Comparison of ENCODE assay signal across 17 cellular contexts in the genomic region with DNA sequence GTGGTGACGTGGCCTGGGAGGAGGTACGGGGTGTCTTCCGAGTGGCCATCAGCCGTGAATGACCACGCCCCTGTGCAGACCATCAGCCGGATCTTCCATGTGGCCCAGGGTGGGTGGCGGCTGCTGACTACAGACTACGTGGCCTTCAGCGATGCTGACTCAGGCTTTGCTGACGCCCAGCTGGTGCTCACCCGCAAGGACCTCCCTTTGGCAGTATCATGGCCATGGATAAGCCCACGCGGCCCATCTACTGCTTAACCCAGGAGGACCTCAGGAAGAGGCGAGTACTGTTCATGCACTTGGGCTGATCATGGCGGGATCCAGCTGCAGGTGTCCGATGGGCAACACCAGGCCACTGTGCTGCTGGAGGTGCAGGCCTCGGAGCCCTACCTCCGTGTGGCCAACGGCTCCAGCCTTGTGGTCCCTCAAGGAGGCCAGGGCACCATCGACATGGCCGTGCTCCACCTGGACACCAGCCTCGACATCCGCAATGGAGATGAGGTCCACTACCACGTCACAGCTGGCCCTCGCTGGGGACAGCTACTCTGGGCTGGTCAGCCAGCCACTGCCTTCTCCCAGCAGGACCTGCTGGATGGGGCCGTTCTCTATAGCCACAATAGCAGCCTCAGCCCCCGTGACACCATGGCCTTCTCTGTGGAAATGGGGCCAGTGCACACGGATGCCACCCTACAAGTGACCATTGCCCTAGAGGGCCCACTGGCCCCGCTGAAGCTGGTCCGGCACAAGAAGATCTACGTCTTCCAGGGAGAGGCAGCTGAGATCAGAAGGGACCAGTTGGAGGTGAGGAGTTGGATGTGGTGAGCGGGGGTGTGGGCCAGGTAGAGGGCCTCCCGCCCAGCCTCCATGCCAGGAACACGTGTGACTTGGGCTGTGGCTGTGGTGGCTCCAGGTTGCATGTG.
"Had no signal": no experiment of that assay in that cellular context is flagged by ENCODE, and none has a peak within 500 bp of the region (broad histone marks: within the 10 kb centered on the region; RNA-seq: fewer than 3 reads in every experiment).

No MANE protein-coding gene starts in this region.

- FAIRE-seq: pancreas had no signal

- H3K9me3 Mint-ChIP-seq: activated CD4-positive, alpha-beta T cell treated with anti-CD3 and anti-CD28 coated beads, Interleukin-2, amount 10 ng/mL, durations not matched to agents 7 days and 5 days; activated T-helper 17 cell treated with anti-CD3 and anti-CD28 coated beads, Interleukin-2, amount 50 U/mL, for 72 hours; stimulated activated naive B cell treated with anti-CD40 and anti-IgM and Interleukin-4, amounts not matched to agents 10 μg/mL and 1 μg/mL and 100 μg/mL, for 72 hours had no signal

- H3K36me3 Mint-ChIP-seq: neural progenitor cell; stimulated activated naive B cell treated with anti-CD40 and anti-IgM and Interleukin-4, amounts not matched to agents 10 μg/mL and 1 μg/mL and 100 μg/mL, for 72 hours had no signal

- ATAC-seq: activated T-helper 17 cell treated with anti-CD3 and anti-CD28 coated beads, Interleukin-2, amount 50 U/mL, for 72 hours; stimulated activated naive B cell treated with anti-CD40 and anti-IgM and Interleukin-4, amounts not matched to agents 10 μg/mL and 1 μg/mL and 100 μg/mL, for 72 hours had no signal

- H3K9me3 ChIP-seq: pancreas, tibial nerve had no signal

- H3K27ac ChIP-seq: neural progenitor cell, pancreas, SK-N-MC, tibial nerve had no signal

- H3K4me3 ChIP-seq: neural progenitor cell, pancreas, SK-N-MC, tibial nerve had no signal

- H3K27me3 ChIP-seq: neural progenitor cell, pancreas, tibial nerve had no signal

- DNase-seq: activated CD4-positive, alpha-beta T cell treated with anti-CD3 and anti-CD28 coated beads, Interleukin-2, amount 10 ng/mL, durations not matched to agents 7 days and 5 days; activated CD4-positive, CD25-positive, alpha-beta regulatory T cell; activated naive CD4-positive, alpha-beta T cell treated with anti-CD3 and anti-CD28 coated beads, Interleukin-2, amount 50 U/mL, for 16 hours; activated T-cell treated with anti-CD3 and anti-CD28 coated beads for 4 hours; caudate nucleus; cortex of kidney; effector CD4-positive, alpha-beta T cell; foreskin fibroblast; midbrain; stimulated activated CD4-positive, alpha-beta T cell treated with anti-CD3 and anti-CD28 coated beads, Interleukin-15, amount 100 ng/mL, for 24 hours; stimulated activated CD4-positive, alpha-beta T cell treated with anti-CD3 and anti-CD28 coated beads, Interleukin-4, amount 100 ng/mL, for 1 hour; stimulated activated naive B cell treated with anti-CD40 and anti-IgM and Interleukin-4, amounts not matched to agents 10 μg/mL and 1 μg/mL and 100 μg/mL, for 72 hours had no signal

- H3K4me1 ChIP-seq: neural progenitor cell, pancreas had no signal

- H3K36me3 ChIP-seq: neural progenitor cell, pancreas, tibial nerve had no signal

- H3K27me3 Mint-ChIP-seq: activated CD4-positive, alpha-beta T cell treated with anti-CD3 and anti-CD28 coated beads, Interleukin-2, amount 10 ng/mL, durations not matched to agents 7 days and 5 days had no signal

- H3K4me3 Mint-ChIP-seq: activated CD4-positive, alpha-beta T cell treated with anti-CD3 and anti-CD28 coated beads, Interleukin-2, amount 10 ng/mL, durations not matched to agents 7 days and 5 days; activated T-helper 17 cell treated with anti-CD3 and anti-CD28 coated beads, Interleukin-2, amount 50 U/mL, for 72 hours; neural progenitor cell; stimulated activated naive B cell treated with anti-CD40 and anti-IgM and Interleukin-4, amounts not matched to agents 10 μg/mL and 1 μg/mL and 100 μg/mL, for 72 hours had no signal

- H3K4me1 Mint-ChIP-seq: activated CD4-positive, alpha-beta T cell treated with anti-CD3 and anti-CD28 coated beads, Interleukin-2, amount 10 ng/mL, durations not matched to agents 7 days and 5 days; activated T-helper 17 cell treated with anti-CD3 and anti-CD28 coated beads, Interleukin-2, amount 50 U/mL, for 72 hours had no signal

- H3K27ac Mint-ChIP-seq: activated CD4-positive, alpha-beta T cell treated with anti-CD3 and anti-CD28 coated beads, Interleukin-2, amount 10 ng/mL, durations not matched to agents 7 days and 5 days; activated T-helper 17 cell treated with anti-CD3 and anti-CD28 coated beads, Interleukin-2, amount 50 U/mL, for 72 hours; neural progenitor cell; stimulated activated naive B cell treated with anti-CD40 and anti-IgM and Interleukin-4, amounts not matched to agents 10 μg/mL and 1 μg/mL and 100 μg/mL, for 72 hours had no signal
